1 cellular context compared by ENCODE assay signal in genomic region chr17:2071024-2071385, GRCh38.
TF ChIP-seq lines count a peak whose summit lies in the region.

No MANE protein-coding gene starts in this region.

TF ChIP-seq in H1, 55 proteins besides CTCF, POLR2A, EP300 and RAD21:
- TF ChIP-seq HDAC2 (IDR thresholded peaks at IDR 0.05; ENCODE audit: borderline replicate concordance in 1 of 2, low read depth in 2 of 2, low read length in 2 of 2) = no peak
- TF ChIP-seq CEBPB (IDR thresholded peaks at IDR 0.05; ENCODE audit: low read depth, low read length) = no peak
- TF ChIP-seq USF2 (IDR thresholded peaks at IDR 0.05; ENCODE audit: low read length) = no peak
- no peak for TF ChIP-seq SIRT6 (IDR thresholded peaks at IDR 0.05; ENCODE audit: low read length)
- TF ChIP-seq FOSL1 (IDR thresholded peaks at IDR 0.05; ENCODE audit: insufficient read depth, low read depth, low read length) = no peak
- no peak for TF ChIP-seq RXRA (IDR thresholded peaks at IDR 0.05; ENCODE audit: insufficient read depth, low read depth, low read length)
- no peak for TF ChIP-seq BCL11A (IDR thresholded peaks at IDR 0.05; ENCODE audit: low read depth in 2 of 2, low read length in 2 of 2)
- no peak for TF ChIP-seq KDM4A (IDR thresholded peaks at IDR 0.05; ENCODE audit: low read depth, low read length, severe bottlenecking)
- TF ChIP-seq TAF7 (optimal IDR thresholded peaks at IDR 0.05; ENCODE audit: borderline replicate concordance, low read depth, low read length) = no peak
- no peak for TF ChIP-seq POLR2AphosphoS5 (IDR thresholded peaks at IDR 0.05; ENCODE audit: low read depth, low read length)
- no peak for TF ChIP-seq GTF2F1 (IDR thresholded peaks at IDR 0.05; ENCODE audit: borderline replicate concordance, low read depth, low read length)
- TF ChIP-seq E2F6 (IDR thresholded peaks at IDR 0.05) = no peak
- no peak for TF ChIP-seq SIN3A (conservative IDR thresholded peaks at IDR 0.05 in 1 of 2, IDR thresholded peaks at IDR 0.05 in 1 of 2; ENCODE audit: low read depth in 1 of 2, low read length in 2 of 2)
- TF ChIP-seq KDM1A (IDR thresholded peaks at IDR 0.05; ENCODE audit: borderline replicate concordance, low read length) = no peak
- no peak for TF ChIP-seq CHD7 (IDR thresholded peaks at IDR 0.05; ENCODE audit: insufficient replicate concordance, low read length)
- TF ChIP-seq SP4 (IDR thresholded peaks at IDR 0.05; ENCODE audit: low read length) = no peak
- TF ChIP-seq BACH1 (IDR thresholded peaks at IDR 0.05; ENCODE audit: low read length) = no peak
- TF ChIP-seq ZNF274 (IDR thresholded peaks at IDR 0.05; ENCODE audit: borderline replicate concordance, extremely low read depth, low read length) = no peak
